Comparison of ENCODE assay signal across 28 cellular contexts in genomic region chr7:140156460-140157080, GRCh38. TPM values are rescaled to one million over a fixed set of nuclear protein-coding genes. Genes with fewer than 3 reads are reported as not detected.
DNase-seq lines count a peak whose midpoint lies in the region; ATAC-seq, FAIRE-seq and TF ChIP-seq lines count a peak whose summit lies in the region.
"Had no signal": no experiment of that assay in that cellular context is flagged by ENCODE, and none has a peak within 500 bp of the region (broad histone marks: within the 10 kb centered on the region; RNA-seq: fewer than 3 reads in every experiment).

No MANE protein-coding gene starts in this region.

- no TSS peak for BruUV-seq in PC-3 (replicated peaks; lab: Mats Ljungman, UMichigan)

- H3K4me3 ChIP-seq in PC-3 (ENCODE audit: low read length) (no peak overlapping the region), mesendoderm (ENCODE audit: low read length) (no peak overlapping the region), foreskin fibroblast (ENCODE audit: low read depth in 1 of 2, low read length in 2 of 2) (no peak overlapping the region)
- H3K4me3 ChIP-seq: body of pancreas, GM23248, hepatocyte, ovary, right atrium auricular region, spleen, tibial nerve had no signal

- no peak overlapping the region for H2BK5ac ChIP-seq in mesendoderm (ENCODE audit: low read length)

- WGBS in mesendoderm (ENCODE audit: extremely low coverage, insufficient coverage, low lambda C conversion rate): no CpG with 5 or more reads among the region's 2 CpGs

- H3K79me2 ChIP-seq in PC-3 (ENCODE audit: low read length) (no peaks in the 10 kb centered on the region), mesendoderm (ENCODE audit: control insufficient read depth, insufficient read depth, low read length) (peaks cover 15% of the 10 kb centered on the region)

- no peaks in the 10 kb centered on the region for H3K9me3 Mint-ChIP-seq in CD4-positive, alpha-beta T cell
- H3K9me3 Mint-ChIP-seq in activated naive CD8-positive, alpha-beta T cell treated with anti-CD3 and anti-CD28 coated beads, Interleukin-2, amount 10 ng/mL, durations not matched to agents 7 days and 5 days: peaks cover 3% of the 10 kb centered on the region
- H3K9me3 Mint-ChIP-seq: CD4-positive, alpha-beta memory T cell; mesothelial cell of epicardium had no signal

- peak; percentile 54 for ATAC-seq in CD4-positive, alpha-beta T cell (ENCODE audit: poor library complexity)
- peak; percentile 56 for ATAC-seq in PC-3
- peak; percentile 56 for ATAC-seq in activated naive CD8-positive, alpha-beta T cell treated with anti-CD3 and anti-CD28 coated beads, Interleukin-2, amount 10 ng/mL, durations not matched to agents 7 days and 5 days (ENCODE audit: low read depth)
- ATAC-seq in Right ventricle myocardium superior (ENCODE audit: poor library complexity): no peak
- ATAC-seq: body of pancreas had no signal

- no peaks in the 10 kb centered on the region for H3K27me3 Mint-ChIP-seq in CD4-positive, alpha-beta T cell
- no peaks in the 10 kb centered on the region for H3K27me3 Mint-ChIP-seq in activated naive CD8-positive, alpha-beta T cell treated with anti-CD3 and anti-CD28 coated beads, Interleukin-2, amount 10 ng/mL, durations not matched to agents 7 days and 5 days
- H3K27me3 Mint-ChIP-seq: CD4-positive, alpha-beta memory T cell had no signal

- H3K9ac ChIP-seq in PC-3 (ENCODE audit: low read length) (no peak overlapping the region), mesendoderm (ENCODE audit: low read length) (no peak overlapping the region)
- H3K9ac ChIP-seq: GM23248 had no signal

- H3K4me1 Mint-ChIP-seq in CD4-positive, alpha-beta T cell (ENCODE audit: low read depth): peaks cover 79% of the 10 kb centered on the region
- H3K4me1 Mint-ChIP-seq in activated naive CD8-positive, alpha-beta T cell treated with anti-CD3 and anti-CD28 coated beads, Interleukin-2, amount 10 ng/mL, durations not matched to agents 7 days and 5 days: peaks cover 22% of the 10 kb centered on the region

- no peak overlapping the region for H3K18ac ChIP-seq in mesendoderm (ENCODE audit: low read length)

- H2BK15ac ChIP-seq in mesendoderm (replicated peaks; ENCODE audit: low read depth): no peak overlapping the region

- POLR2A ChIA-PET in CD4-positive, alpha-beta T cell (lab: Charles Lee): interaction anchor here (0.6 to 1.3 kb wide), 2 partner anchors 21 to 65 kb away, joined by 3 read pairs; no protein-coding TSS in a partner anchor
- POLR2A ChIA-PET in PC-3 (lab: Charles Lee; ENCODE audit: unreplicated experiment): no interaction called here
- POLR2A ChIA-PET in activated naive CD8-positive, alpha-beta T cell treated with anti-CD3 and anti-CD28 coated beads, Interleukin-2, amount 10 ng/mL, durations not matched to agents 7 days and 5 days (lab: Charles Lee): no interaction called here

- no peaks in the 10 kb centered on the region for H3K27me3 ChIP-seq in CD4-positive, alpha-beta T cell (ENCODE audit: control insufficient read depth, insufficient read depth, low read length)
- no peaks in the 10 kb centered on the region for H3K27me3 ChIP-seq in PC-3 (ENCODE audit: low read length)
- H3K27me3 ChIP-seq in mesendoderm (ENCODE audit: insufficient read depth, low read length, poor library complexity): no peaks in the 10 kb centered on the region
- H3K27me3 ChIP-seq: body of pancreas, hepatocyte, ovary, right atrium auricular region, spleen, tibial nerve had no signal

- no peak overlapping the region for H3K27ac ChIP-seq in CD4-positive, alpha-beta T cell (ENCODE audit: low read depth, low read length)
- H3K27ac ChIP-seq in PC-3 (ENCODE audit: low read length) (no peak overlapping the region), mesendoderm (ENCODE audit: low read depth, low read length) (no peak overlapping the region)
- H3K27ac ChIP-seq: body of pancreas, GM23248, hepatocyte, ovary, spleen, tibial nerve had no signal

- no peak overlapping the region for H3K56ac ChIP-seq in mesendoderm (ENCODE audit: low read length)

- peaks cover 10% of the 10 kb centered on the region for H3K79me1 ChIP-seq in mesendoderm (ENCODE audit: low read length)

- H4K8ac ChIP-seq in mesendoderm (ENCODE audit: low read depth, low read length): no peak overlapping the region

- H3K36me3 ChIP-seq in PC-3 (ENCODE audit: low read depth, low read length) (no peaks in the 10 kb centered on the region), mesendoderm (ENCODE audit: control insufficient read depth, insufficient read depth, low read length) (no peaks in the 10 kb centered on the region)
- H3K36me3 ChIP-seq: ovary, right atrium auricular region, tibial nerve had no signal

- H3K27ac Mint-ChIP-seq in CD4-positive, alpha-beta T cell: no peak overlapping the region
- no peak overlapping the region for H3K27ac Mint-ChIP-seq in activated naive CD8-positive, alpha-beta T cell treated with anti-CD3 and anti-CD28 coated beads, Interleukin-2, amount 10 ng/mL, durations not matched to agents 7 days and 5 days
- H3K27ac Mint-ChIP-seq: mesothelial cell of epicardium, nephron progenitor cell had no signal

- no peak overlapping the region for H2AFZ ChIP-seq in PC-3 (ENCODE audit: low read length)
- H2AFZ ChIP-seq: GM23248, hepatocyte had no signal

- no peaks in the 10 kb centered on the region for H3K9me2 ChIP-seq in PC-3 (replicated peaks; ENCODE audit: low read length)

- intact Hi-C loops in CD4-positive, alpha-beta T cell (cut with DNase I, micrococcal nuclease): no loop called here
- intact Hi-C loops in PC-3 (cut with micrococcal nuclease): no loop called here
- intact Hi-C loops in Right ventricle myocardium superior (cut with DNase I): no loop called here

- CTCF ChIA-PET in CD4-positive, alpha-beta T cell (lab: Charles Lee): no interaction called here
- CTCF ChIA-PET in PC-3 (lab: Charles Lee): no interaction called here

- no peak overlapping the region for H2BK120ac ChIP-seq in mesendoderm (ENCODE audit: low read depth, low read length)

- H2AK5ac ChIP-seq in mesendoderm (ENCODE audit: low read length): no peak overlapping the region

- no peak overlapping the region for H4K5ac ChIP-seq in mesendoderm (ENCODE audit: low read length)

- H3K36me3 Mint-ChIP-seq in CD4-positive, alpha-beta T cell (ENCODE audit: low read depth): peaks cover 61% of the 10 kb centered on the region
- peaks cover 6% of the 10 kb centered on the region for H3K36me3 Mint-ChIP-seq in activated naive CD8-positive, alpha-beta T cell treated with anti-CD3 and anti-CD28 coated beads, Interleukin-2, amount 10 ng/mL, durations not matched to agents 7 days and 5 days
- H3K36me3 Mint-ChIP-seq: mesothelial cell of epicardium had no signal

- no peak for TF ChIP-seq CTCF in CD4-positive, alpha-beta T cell (IDR thresholded peaks at IDR 0.05)
- TF ChIP-seq CTCF in PC-3 (conservative IDR thresholded peaks at IDR 0.05; ENCODE audit: low read depth, low read length) (no peak), foreskin fibroblast (IDR thresholded peaks at IDR 0.05; ENCODE audit: low read depth, low read length) (no peak)

- H3K4me3 Mint-ChIP-seq in CD4-positive, alpha-beta T cell: no peak overlapping the region
- no peak overlapping the region for H3K4me3 Mint-ChIP-seq in activated naive CD8-positive, alpha-beta T cell treated with anti-CD3 and anti-CD28 coated beads, Interleukin-2, amount 10 ng/mL, durations not matched to agents 7 days and 5 days
- H3K4me3 Mint-ChIP-seq: mesothelial cell of epicardium, nephron progenitor cell had no signal

- H3F3A ChIP-seq in PC-3 (ENCODE audit: low read length, unreplicated experiment): no peaks in the 10 kb centered on the region

- H3K4ac ChIP-seq in mesendoderm (ENCODE audit: low read depth, low read length): no peak overlapping the region

- H3K9me3 ChIP-seq in CD4-positive, alpha-beta T cell (ENCODE audit: control insufficient read depth, low read length): no peaks in the 10 kb centered on the region
- H3K9me3 ChIP-seq in PC-3 (ENCODE audit: low read length): no peaks in the 10 kb centered on the region
- H3K9me3 ChIP-seq: body of pancreas, ovary, right atrium auricular region, spleen, tibial nerve had no signal

- DNase-seq in CD4-positive, alpha-beta T cell: no peak
- DNase-seq in PC-3 (no peak), mesendoderm (peak; percentile 54), RCC 7860 (ENCODE audit: low spot score) (no peak), Right ventricle myocardium superior (no peak), foreskin fibroblast (no peak)
- no peak for DNase-seq in activated naive CD8-positive, alpha-beta T cell treated with anti-CD3 and anti-CD28 coated beads, Interleukin-2, amount 10 ng/mL, durations not matched to agents 7 days and 5 days
- DNase-seq: activated CD4-positive, alpha-beta T cell treated with anti-CD3 and anti-CD28 coated beads for 1 hour; body of pancreas; CD4-positive, alpha-beta memory T cell; DMS53; GM23248; KBM-7; MM.1S; NCI-H1436; NCI-H2107; NCI-H446; nephron progenitor cell; ovary; spleen; stimulated activated CD4-positive, alpha-beta T cell treated with anti-CD3 and anti-CD28 coated beads, Interleukin-4, amount 100 ng/mL, for 1 hour; stimulated activated naive CD4-positive, alpha-beta T cell treated with Interleukin-2 at 50 U/mL for 16 hours had no signal

- no peaks in the 10 kb centered on the region for H4K20me1 ChIP-seq in PC-3 (ENCODE audit: low read length)

- H3K4me1 ChIP-seq in PC-3 (ENCODE audit: insufficient read depth, low read length) (no peaks in the 10 kb centered on the region), mesendoderm (ENCODE audit: control insufficient read depth, low read depth, low read length) (peaks cover 19% of the 10 kb centered on the region)

- H3K23ac ChIP-seq in mesendoderm (ENCODE audit: low read length): no peak overlapping the region

- H3K4me2 ChIP-seq in PC-3 (ENCODE audit: low read length) (no peak overlapping the region), mesendoderm (ENCODE audit: low read length) (no peak overlapping the region)
- H3K4me2 ChIP-seq: hepatocyte had no signal

- FAIRE-seq in RCC 7860 (lab: Jason Lieb, UNC): no peak
- FAIRE-seq: frontal cortex, G401.6 had no signal

RNA-seq across cellular contexts. Expression of gene KDM7A, which starts 20.2 kb away (rescaled TPM):
- total RNA-seq in CD4-positive, alpha-beta T cell: 10 to 100 TPM; 43.3 to 46.5 TPM
- total RNA-seq in PC-3 (2014; rRNA removed): 2.8 and 3.2 TPM in 2 replicates
- total RNA-seq in activated naive CD8-positive, alpha-beta T cell treated with anti-CD3 and anti-CD28 coated beads, Interleukin-2, amount 10 ng/mL, durations not matched to agents 7 days and 5 days: 10 to 100 TPM; 20.5 to 21.2 TPM
- 8.2 TPM for polyA plus RNA-seq in mesendoderm (2013, experiment 1 of 2)
- polyA plus RNA-seq in mesendoderm (2013, experiment 2 of 2): 9.2 TPM
- 11.9 TPM for total RNA-seq in Right ventricle myocardium superior
